18 cellular contexts compared by ENCODE assay signal in genomic region chr14:55180006-55180405, GRCh38. TPM values are rescaled to one million over a fixed set of nuclear protein-coding genes. Genes with fewer than 3 reads are reported as not detected.
"Had no signal": no experiment of that assay in that cellular context is flagged by ENCODE, and none has a peak within 500 bp of the region (broad histone marks: within the 10 kb centered on the region; RNA-seq: fewer than 3 reads in every experiment).

No MANE protein-coding gene starts in this region.

- H3K4me1 ChIP-seq: transverse colon had no signal

- H3K4me3 Mint-ChIP-seq: activated naive CD8-positive, alpha-beta T cell treated with anti-CD3 and anti-CD28 coated beads for 36 hours; activated T-helper 1 cell treated with anti-CD3 and anti-CD28 coated beads, Interleukin-12 subunit alpha, Interleukin-12 subunit beta, Interleukin-2, Interleukin-4 antibody, amounts not matched to agents 30 ng/mL and 10 ng/mL and 1 ng/mL, durations not matched to agents 14 hours and 24 hours and 36 hours; brain; dendritic cell treated with granulocyte-macrophage colony-stimulating factor and Interleukin-4, amounts not matched to agents 40 ng/mL and 50 ng/mL, for 4 days; endodermal cell; naive thymus-derived CD8-positive, alpha-beta T cell had no signal

- H3K4me1 Mint-ChIP-seq: activated naive CD8-positive, alpha-beta T cell treated with anti-CD3 and anti-CD28 coated beads for 36 hours; brain; naive thymus-derived CD8-positive, alpha-beta T cell had no signal

- DNase-seq: activated naive CD8-positive, alpha-beta T cell treated with anti-CD3 and anti-CD28 coated beads for 36 hours; amygdala; cerebellar nuclear complex; endodermal cell; erythroblast; left ventricle myocardium superior; mucosa of descending colon; naive thymus-derived CD8-positive, alpha-beta T cell; stimulated activated CD4-positive, alpha-beta T cell treated with anti-CD3 and anti-CD28 coated beads, Interleukin-4, amount 100 ng/mL, for 4 hours; stimulated activated CD8-positive, alpha-beta memory T cell treated with anti-CD3 and anti-CD28 coated beads, Interleukin-4, amount 100 ng/mL, for 48 hours; stimulated activated naive CD8-positive, alpha-beta T cell treated with anti-CD3 and anti-CD28 coated beads, Interleukin-15, Interleukin-2, amounts not matched to agents 100 U/mL and 50 U/mL, for 24 hours; T-helper 9 cell; transverse colon had no signal

- H2AFZ ChIP-seq: hepatocyte had no signal

- ATAC-seq: left ventricle myocardium superior; mucosa of descending colon; naive thymus-derived CD8-positive, alpha-beta T cell; stimulated activated naive CD8-positive, alpha-beta T cell treated with anti-CD3 and anti-CD28 coated beads, Interleukin-15, Interleukin-2, amounts not matched to agents 100 U/mL and 50 U/mL, for 24 hours had no signal

- H3K4me3 ChIP-seq: hepatocyte, mucosa of descending colon, transverse colon had no signal

- H3K27ac Mint-ChIP-seq: activated naive CD8-positive, alpha-beta T cell treated with anti-CD3 and anti-CD28 coated beads for 36 hours; activated T-helper 1 cell treated with anti-CD3 and anti-CD28 coated beads, Interleukin-12 subunit alpha, Interleukin-12 subunit beta, Interleukin-2, Interleukin-4 antibody, amounts not matched to agents 30 ng/mL and 10 ng/mL and 1 ng/mL, durations not matched to agents 14 hours and 24 hours and 36 hours; brain; dendritic cell treated with granulocyte-macrophage colony-stimulating factor and Interleukin-4, amounts not matched to agents 40 ng/mL and 50 ng/mL, for 4 days; endodermal cell; naive thymus-derived CD8-positive, alpha-beta T cell had no signal

- H3K36me3 Mint-ChIP-seq: memory B cell; naive thymus-derived CD8-positive, alpha-beta T cell had no signal

- H3K9me3 ChIP-seq: mucosa of descending colon, transverse colon had no signal

- H3K4me2 ChIP-seq: hepatocyte had no signal

- H3K36me3 ChIP-seq: transverse colon had no signal

- H3K9me3 Mint-ChIP-seq: activated naive CD8-positive, alpha-beta T cell treated with anti-CD3 and anti-CD28 coated beads for 36 hours; activated T-helper 1 cell treated with anti-CD3 and anti-CD28 coated beads, Interleukin-12 subunit alpha, Interleukin-12 subunit beta, Interleukin-2, Interleukin-4 antibody, amounts not matched to agents 30 ng/mL and 10 ng/mL and 1 ng/mL, durations not matched to agents 14 hours and 24 hours and 36 hours; brain; dendritic cell treated with granulocyte-macrophage colony-stimulating factor and Interleukin-4, amounts not matched to agents 40 ng/mL and 50 ng/mL, for 4 days; endodermal cell; memory B cell; naive thymus-derived CD8-positive, alpha-beta T cell had no signal

- H3K27ac ChIP-seq: hepatocyte had no signal

- H3K27me3 ChIP-seq: hepatocyte, transverse colon had no signal

- H3K27me3 Mint-ChIP-seq: activated naive CD8-positive, alpha-beta T cell treated with anti-CD3 and anti-CD28 coated beads for 36 hours; dendritic cell treated with granulocyte-macrophage colony-stimulating factor and Interleukin-4, amounts not matched to agents 40 ng/mL and 50 ng/mL, for 4 days; memory B cell; naive thymus-derived CD8-positive, alpha-beta T cell had no signal

- H3K79me2 ChIP-seq: hepatocyte had no signal

RNA-seq across cellular contexts. Expression of gene DLGAP5, which starts 11.4 kb away (rescaled TPM):
- total RNA-seq: naive thymus-derived CD8-positive, alpha-beta T cell had no signal
